Comparison of ENCODE assay signal across 21 cellular contexts in genomic region chr3:164467027-164467426, GRCh38.
DNase-seq lines count a peak whose midpoint lies in the region; ATAC-seq and TF ChIP-seq lines count a peak whose summit lies in the region.
"Had no signal": no experiment of that assay in that cellular context is flagged by ENCODE, and none has a peak within 500 bp of the region (broad histone marks: within the 10 kb centered on the region; RNA-seq: fewer than 3 reads in every experiment).

No MANE protein-coding gene starts in this region.

- DNase-seq in D341Med (ENCODE audit: low spot score) (peak; percentile 30), LoVo (ENCODE audit: low spot score) (peak; percentile 48), fibroblast of the aortic adventitia (ENCODE audit: low read depth) (peak; percentile 11), renal cortical epithelial cell (ENCODE audit: low read depth) (peak; percentile 30), 8988T (no peak)
- DNase-seq: Calu3; CD8-positive, alpha-beta T cell; DMS79; MM.1S; NCI-H1048; NCI-H1436; NCI-H187 treated with DMSO at 0.1 percent for 48 hours; NCI-H2107; NCI-H748 treated with DMSO at 0.1 percent for 48 hours; PC-3; RPMI8226; SHP77 had no signal

- no peak for ATAC-seq in HG03432 (IDR thresholded peaks at IDR 0.05; ENCODE audit: unreplicated experiment)
- no peak for ATAC-seq in esophagus mucosa
- ATAC-seq: CD8-positive, alpha-beta T cell; K562; PC-3 had no signal

- no peak for TF ChIP-seq CTCF in fibroblast of the aortic adventitia (IDR thresholded peaks at IDR 0.05; ENCODE audit: insufficient read depth, low read length)

- H3K4me3 ChIP-seq in fibroblast of the aortic adventitia (ENCODE audit: low read depth, low read length): no peak overlapping the region
- H3K4me3 ChIP-seq: BLaER1 treated with 17β-estradiol and CSF1 and Interleukin-3, amounts not matched to agents 10 nM and 100 nM; K562 had no signal
